ENCODE assay signal across 27 cellular contexts in genomic region chr7:82745820-82746219, GRCh38.
"Had no signal": no experiment of that assay in that cellular context is flagged by ENCODE, and none has a peak within 500 bp of the region (broad histone marks: within the 10 kb centered on the region; RNA-seq: fewer than 3 reads in every experiment).

No MANE protein-coding gene starts in this region.

- ATAC-seq: activated CD4-positive, CD25-positive, alpha-beta regulatory T cell treated with anti-CD3 and anti-CD28 coated beads, Interleukin-2, amount 50 U/mL, for 24 hours; activated CD8-positive, alpha-beta memory T cell treated with anti-CD3 and anti-CD28 coated beads, Interleukin-2, amount 10 ng/mL, durations not matched to agents 7 days and 5 days; activated CD8-positive, alpha-beta T cell treated with anti-CD3 and anti-CD28 coated beads, Interleukin-2, amount 10 ng/mL, durations not matched to agents 7 days and 5 days; activated naive CD4-positive, alpha-beta T cell treated with anti-CD3 and anti-CD28 coated beads, Interleukin-2, amount 50 U/mL, for 72 hours; activated T-cell treated with anti-CD3 and anti-CD28 coated beads, Interleukin-2, amount 50 U/mL, for 72 hours; effector memory CD8-positive, alpha-beta T cell; T-helper 17 cell had no signal

- H3K4me1 Mint-ChIP-seq: activated B cell treated with CpG ODN at 0.5 μM for 24 hours; activated CD8-positive, alpha-beta memory T cell treated with anti-CD3 and anti-CD28 coated beads, Interleukin-2, amount 10 ng/mL, durations not matched to agents 7 days and 5 days; activated naive CD4-positive, alpha-beta T cell treated with anti-CD3 and anti-CD28 coated beads, Interleukin-2, amount 10 ng/mL, durations not matched to agents 7 days and 5 days; activated naive CD8-positive, alpha-beta T cell treated with anti-CD3 and anti-CD28 coated beads, Interleukin-2, amount 10 ng/mL, durations not matched to agents 7 days and 5 days; central memory CD8-positive, alpha-beta T cell; T-helper 17 cell had no signal

- H3K27ac Mint-ChIP-seq: activated B cell treated with CpG ODN at 0.5 μM for 24 hours; activated CD4-positive, alpha-beta memory T cell treated with anti-CD3 and anti-CD28 coated beads for 36 hours; activated CD8-positive, alpha-beta memory T cell treated with anti-CD3 and anti-CD28 coated beads, Interleukin-2, amount 10 ng/mL, durations not matched to agents 7 days and 5 days; activated CD8-positive, alpha-beta T cell treated with anti-CD3 and anti-CD28 coated beads, Interleukin-2, amount 10 ng/mL, durations not matched to agents 7 days and 5 days; activated naive CD4-positive, alpha-beta T cell treated with anti-CD3 and anti-CD28 coated beads, Interleukin-2, amount 10 ng/mL, durations not matched to agents 7 days and 5 days; activated naive CD4-positive, alpha-beta T cell treated with anti-CD3 and anti-CD28 coated beads, Interleukin-2, amount 50 U/mL, for 72 hours; activated naive CD8-positive, alpha-beta T cell treated with anti-CD3 and anti-CD28 coated beads, Interleukin-2, amount 10 ng/mL, durations not matched to agents 7 days and 5 days; activated T-cell treated with anti-CD3 and anti-CD28 coated beads, Interleukin-2, amount 50 U/mL, for 24 hours; activated T-cell treated with anti-CD3 and anti-CD28 coated beads, Interleukin-2, amount 50 U/mL, for 72 hours; effector memory CD8-positive, alpha-beta T cell; T-helper 17 cell; T-helper 2 cell treated with Interferon-gamma antibody and Interleukin-4, amounts not matched to agents 5 μg/mL and 100 μg/mL, for 36 hours had no signal

- H3K9me3 Mint-ChIP-seq: activated naive CD4-positive, alpha-beta T cell treated with anti-CD3 and anti-CD28 coated beads, Interleukin-2, amount 10 ng/mL, durations not matched to agents 7 days and 5 days; activated naive CD4-positive, alpha-beta T cell treated with anti-CD3 and anti-CD28 coated beads, Interleukin-2, amount 50 U/mL, for 72 hours; activated naive CD8-positive, alpha-beta T cell treated with anti-CD3 and anti-CD28 coated beads, Interleukin-2, amount 10 ng/mL, durations not matched to agents 7 days and 5 days; activated T-cell treated with anti-CD3 and anti-CD28 coated beads, Interleukin-2, amount 50 U/mL, for 24 hours; activated T-cell treated with anti-CD3 and anti-CD28 coated beads, Interleukin-2, amount 50 U/mL, for 72 hours had no signal

- H3K27me3 Mint-ChIP-seq: activated B cell treated with CpG ODN at 0.5 μM for 24 hours; activated CD4-positive, alpha-beta memory T cell treated with anti-CD3 and anti-CD28 coated beads for 36 hours; activated CD8-positive, alpha-beta memory T cell treated with anti-CD3 and anti-CD28 coated beads, Interleukin-2, amount 10 ng/mL, durations not matched to agents 7 days and 5 days; activated naive CD4-positive, alpha-beta T cell treated with anti-CD3 and anti-CD28 coated beads, Interleukin-2, amount 10 ng/mL, durations not matched to agents 7 days and 5 days; activated naive CD8-positive, alpha-beta T cell treated with anti-CD3 and anti-CD28 coated beads, Interleukin-2, amount 10 ng/mL, durations not matched to agents 7 days and 5 days; activated T-cell treated with anti-CD3 and anti-CD28 coated beads, Interleukin-2, amount 50 U/mL, for 24 hours; central memory CD8-positive, alpha-beta T cell; effector memory CD8-positive, alpha-beta T cell; T-helper 17 cell had no signal

- H3K4me3 Mint-ChIP-seq: activated B cell treated with CpG ODN at 0.5 μM for 24 hours; activated CD4-positive, alpha-beta memory T cell treated with anti-CD3 and anti-CD28 coated beads for 36 hours; activated CD8-positive, alpha-beta memory T cell treated with anti-CD3 and anti-CD28 coated beads, Interleukin-2, amount 10 ng/mL, durations not matched to agents 7 days and 5 days; activated CD8-positive, alpha-beta T cell treated with anti-CD3 and anti-CD28 coated beads, Interleukin-2, amount 10 ng/mL, durations not matched to agents 7 days and 5 days; activated naive CD4-positive, alpha-beta T cell treated with anti-CD3 and anti-CD28 coated beads, Interleukin-2, amount 10 ng/mL, durations not matched to agents 7 days and 5 days; activated naive CD8-positive, alpha-beta T cell treated with anti-CD3 and anti-CD28 coated beads, Interleukin-2, amount 10 ng/mL, durations not matched to agents 7 days and 5 days; activated T-cell treated with anti-CD3 and anti-CD28 coated beads, Interleukin-2, amount 50 U/mL, for 24 hours; activated T-cell treated with anti-CD3 and anti-CD28 coated beads, Interleukin-2, amount 50 U/mL, for 72 hours; central memory CD8-positive, alpha-beta T cell; effector memory CD8-positive, alpha-beta T cell; T-helper 17 cell; T-helper 2 cell treated with Interferon-gamma antibody and Interleukin-4, amounts not matched to agents 5 μg/mL and 100 μg/mL, for 36 hours had no signal

- DNase-seq: activated B cell treated with CpG ODN at 0.5 μM for 24 hours; activated CD4-positive, alpha-beta memory T cell treated with anti-CD3 and anti-CD28 coated beads for 36 hours; activated CD4-positive, alpha-beta T cell treated with anti-CD3 and anti-CD28 coated beads for 48 hours; activated CD4-positive, alpha-beta T cell treated with anti-CD3 and anti-CD28 coated beads, Interleukin-2, amount 50 U/mL, for 1 hour; activated CD8-positive, alpha-beta memory T cell treated with anti-CD3 and anti-CD28 coated beads, Interleukin-2, amount 10 ng/mL, durations not matched to agents 7 days and 5 days; activated CD8-positive, alpha-beta memory T cell treated with anti-CD3 and anti-CD28 coated beads, Interleukin-2, amount 50 U/mL, for 4 hours; activated CD8-positive, alpha-beta T cell treated with anti-CD3 and anti-CD28 coated beads, Interleukin-2, amount 10 ng/mL, durations not matched to agents 7 days and 5 days; activated gamma-delta T cell; activated naive CD4-positive, alpha-beta T cell; activated naive CD4-positive, alpha-beta T cell treated with anti-CD3 and anti-CD28 coated beads, Interleukin-2, amount 10 ng/mL, durations not matched to agents 7 days and 5 days; activated naive CD8-positive, alpha-beta T cell treated with anti-CD3 and anti-CD28 coated beads, Interleukin-2, amount 10 ng/mL, durations not matched to agents 7 days and 5 days; activated T-cell treated with anti-CD3 and anti-CD28 coated beads, Interleukin-2, amount 50 U/mL, for 24 hours; activated T-cell treated with anti-CD3 and anti-CD28 coated beads, Interleukin-2, amount 50 U/mL, for 72 hours; brain microvascular endothelial cell; cortex of kidney; dermis blood vessel endothelial cell; effector CD4-positive, alpha-beta T cell; effector memory CD8-positive, alpha-beta T cell; esophagus squamous epithelium; head of caudate nucleus; T-helper 1 cell; T-helper 17 cell; WERI-Rb-1 had no signal
